Comparison of ENCODE assay signal across 9 cellular contexts in the genomic region with DNA sequence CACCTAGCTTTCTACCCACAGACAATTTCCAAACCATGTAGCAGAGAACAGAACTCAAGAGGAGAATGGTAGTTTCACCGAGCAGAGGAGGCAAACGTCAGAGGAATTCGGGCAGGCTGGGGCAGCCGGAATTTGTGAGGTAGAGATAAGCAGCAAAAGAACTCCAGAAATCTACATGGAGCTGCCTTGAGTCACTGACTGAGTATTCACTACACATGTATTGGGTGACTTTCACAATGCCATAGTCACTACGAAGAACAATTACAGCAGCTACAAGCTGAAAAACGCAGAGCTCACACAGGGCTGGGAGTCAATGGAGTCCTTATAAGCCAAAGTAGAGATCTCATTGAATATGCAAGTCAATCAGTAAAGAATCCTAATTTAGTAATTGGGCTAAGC. TPM values are rescaled to one million over a fixed set of nuclear protein-coding genes. Genes with fewer than 3 reads are reported as not detected.
DNase-seq lines count a peak whose midpoint lies in the region; ATAC-seq and TF ChIP-seq lines count a peak whose summit lies in the region.
"Had no signal": no experiment of that assay in that cellular context is flagged by ENCODE, and none has a peak within 500 bp of the region (broad histone marks: within the 10 kb centered on the region; RNA-seq: fewer than 3 reads in every experiment).

No MANE protein-coding gene starts in this region.

- peaks cover 4% of the 10 kb centered on the region for H3K36me3 Mint-ChIP-seq in mesothelial cell of epicardium

- peak overlapping the region; percentile 89 for H3K27ac Mint-ChIP-seq in mesothelial cell of epicardium

- H3K27me3 ChIP-seq in RWPE2 (ENCODE audit: insufficient read depth, poor library complexity, severe bottlenecking) = no peaks in the 10 kb centered on the region

- ATAC-seq in RWPE2 (ENCODE audit: low read depth) (peak; percentile 99), HG02852 (IDR thresholded peaks at IDR 0.05; ENCODE audit: unreplicated experiment) (no peak), left colon (no peak)

- no peak overlapping the region for H3K4me3 ChIP-seq in RWPE2 (ENCODE audit: severe bottlenecking)

- no peaks in the 10 kb centered on the region for H3K9me3 ChIP-seq in RWPE2 (ENCODE audit: severe bottlenecking)

- no peaks in the 10 kb centered on the region for H3K27me3 Mint-ChIP-seq in mesothelial cell of epicardium (ENCODE audit: low read depth)

- H3K9me3 Mint-ChIP-seq in mesothelial cell of epicardium = no peaks in the 10 kb centered on the region

- peaks cover 29% of the 10 kb centered on the region for H3K36me3 ChIP-seq in RWPE2 (ENCODE audit: low read depth)

- H3K4me1 Mint-ChIP-seq in mesothelial cell of epicardium = peaks cover 23% of the 10 kb centered on the region

- H3K4me1 ChIP-seq in RWPE2 (ENCODE audit: insufficient read depth, poor library complexity, severe bottlenecking) = peaks cover 32% of the 10 kb centered on the region

- no peak for TF ChIP-seq POLR2A in erythroblast (IDR thresholded peaks at IDR 0.05; ENCODE audit: low read length)

- intact Hi-C loops in left colon (cut with DNase I, micrococcal nuclease) = no loop called here

- DNase-seq in Ammon's horn (ENCODE audit: low spot score) (peak; percentile 46), RWPE2 (ENCODE audit: low spot score) (no peak), erythroblast (lab: John Stamatoyannopoulos, UW) (peak; percentile 28 to 33), mesothelial cell of epicardium (ENCODE audit: low spot score in 2 of 2, unreplicated experiment in 2 of 2) (no peak), DMS153 (lab: John Stamatoyannopoulos, UW) (no peak), NCI-H524 (lab: John Stamatoyannopoulos, UW) (no peak), left colon (no peak)
- DNase-seq: activated naive CD4-positive, alpha-beta T cell treated with anti-CD3 and anti-CD28 coated beads, Interleukin-2, amount 50 U/mL, for 16 hours had no signal

- H3K27ac ChIP-seq in RWPE2 (ENCODE audit: poor library complexity, severe bottlenecking) = peak overlapping the region; percentile 48

- no peak overlapping the region for H3K4me3 Mint-ChIP-seq in mesothelial cell of epicardium

- TF ChIP-seq CTCF in RWPE2 (IDR thresholded peaks at IDR 0.05; ENCODE audit: poor library complexity, severe bottlenecking) = no peak
- TF ChIP-seq CTCF in mesothelial cell of epicardium (IDR thresholded peaks at IDR 0.05; ENCODE audit: unreplicated experiment) = no peak

RNA-seq across cellular contexts. Expression of gene CMC2, which starts 13.4 kb away (rescaled TPM):
- 33.2 to 35.1 TPM (median 34.0 TPM) in 3 replicates for total RNA-seq in mesothelial cell of epicardium
- total RNA-seq in left colon = 10 to 100 TPM; 50.6 to 53.6 TPM

RNA-seq across cellular contexts. Expression of gene CENPN, which starts 13.7 kb away (rescaled TPM):
- total RNA-seq in mesothelial cell of epicardium (13.1 to 16.4 TPM (median 14.6 TPM) in 3 replicates), left colon (1 to 10 TPM; 7.7 to 9.7 TPM)

RNA-seq across cellular contexts. Expression of gene ATMIN, which starts 42.4 kb away (rescaled TPM):
- total RNA-seq in mesothelial cell of epicardium = 43.1 to 45.6 TPM (median 43.2 TPM) in 3 replicates
- total RNA-seq in left colon = 10 to 100 TPM; 25.5 to 34.4 TPM

Comparison
In these comparisons a context has a peak if more than half of its experiments do, and no peak if none do; other contexts are left out.
1. DNase-seq: peak in Ammon's horn (single experiment) and erythroblast (2 of 2); none in RWPE2 (single experiment), mesothelial cell of epicardium (0 of 2), DMS153 (single experiment), NCI-H524 (0 of 2) and left colon (0 of 2).